ENCODE assay signal across 30 cellular contexts in genomic region chr10:113547426-113547825, GRCh38. TPM values are rescaled to one million over a fixed set of nuclear protein-coding genes. Genes with fewer than 3 reads are reported as not detected.
"Had no signal": no experiment of that assay in that cellular context is flagged by ENCODE, and none has a peak within 500 bp of the region (broad histone marks: within the 10 kb centered on the region; RNA-seq: fewer than 3 reads in every experiment).

No MANE protein-coding gene starts in this region.

- H3K4me1 ChIP-seq: colonic mucosa, gastrocnemius medialis, heart right ventricle, left ventricle myocardium inferior, lower lobe of right lung had no signal

- H3K27ac ChIP-seq: colonic mucosa, epithelial cell of prostate, esophagus squamous epithelium, gastrocnemius medialis, heart right ventricle, left ventricle myocardium inferior, lower lobe of right lung had no signal

- H3K36me3 ChIP-seq: colonic mucosa, esophagus squamous epithelium, gastrocnemius medialis, heart right ventricle, left ventricle myocardium inferior, lower lobe of right lung had no signal

- ATAC-seq: effector memory CD8-positive, alpha-beta T cell; esophagus mucosa; gastrocnemius medialis; heart right ventricle; left cardiac atrium; lower lobe of right lung; mucosa of descending colon had no signal

- H3K9me3 ChIP-seq: colonic mucosa, esophagus squamous epithelium, gastrocnemius medialis, heart right ventricle, left ventricle myocardium inferior, lower lobe of right lung, mucosa of descending colon had no signal

- H3K4me3 ChIP-seq: colonic mucosa, esophagus squamous epithelium, gastrocnemius medialis, heart right ventricle, left ventricle myocardium inferior, lower lobe of right lung, mucosa of descending colon had no signal

- H3K27me3 ChIP-seq: colonic mucosa, esophagus squamous epithelium, gastrocnemius medialis had no signal

- FAIRE-seq: endometrium, islet of Langerhans, keratinocyte had no signal

- DNase-seq: colonic mucosa; cortex of kidney; effector CD8-positive, alpha-beta T cell; effector memory CD8-positive, alpha-beta T cell; endodermal cell; erythroblast; esophagus squamous epithelium; foreskin fibroblast; foreskin melanocyte; gastrocnemius medialis; glutamatergic neuron; head of caudate nucleus; heart right ventricle; hippocampal formation; left cardiac atrium; left ventricle myocardium inferior; lower lobe of right lung; mesenchymal stem cell; mucosa of descending colon; naive B cell had no signal

RNA-seq across cellular contexts. Expression of gene HABP2, which starts 5.4 kb away (rescaled TPM):
- total RNA-seq: dermis microvascular lymphatic vessel endothelial cell, heart right ventricle, left cardiac atrium, left ventricle myocardium inferior, lung microvascular endothelial cell, mesenteric fat pad, mesothelial cell of epicardium, mucosa of descending colon, myocyte had no signal
- polyA plus RNA-seq: keratinocyte had no signal
